ENCODE assay signal across 8 cellular contexts in genomic region chr19:44753619-44753931, GRCh38. TPM values are rescaled to one million over a fixed set of nuclear protein-coding genes. Genes with fewer than 3 reads are reported as not detected.
DNase-seq lines count a peak whose midpoint lies in the region; ATAC-seq and TF ChIP-seq lines count a peak whose summit lies in the region.

No MANE protein-coding gene starts in this region.

- 0 to 1% methylated on average over 7 to 12 of the region's 12 CpGs for WGBS in GM23248 (ENCODE audit: low coverage in 1 of 2, low lambda C conversion rate in 2 of 2, missing lambda C conversion rate in 2 of 2), 2 experiments

- peaks cover 62% of the 10 kb centered on the region for H3K79me2 ChIP-seq in GM23248 (ENCODE audit: insufficient read depth)

- no peaks in the 10 kb centered on the region for H3K9me2 ChIP-seq in GM23248 (ENCODE audit: insufficient read depth)

- H2AFZ ChIP-seq in GM23248: no peak overlapping the region

- in situ Hi-C loops in GM23248 (cut with MboI): no loop called here
- in situ Hi-C loops in gastrocnemius medialis (cut with MboI; ENCODE audit: low sequenced_read_pairs in 4 of 4): no loop called here

- H3K4me2 ChIP-seq in GM23248 (ENCODE audit: unreplicated experiment): peak overlapping the region; percentile 89

- peak overlapping the region; percentile 88 for H3K27ac ChIP-seq in GM23248
- H3K27ac ChIP-seq in VCaP: peak overlapping the region; percentile 79
- peak overlapping the region; percentile 86 to 96 (median 92) for H3K27ac ChIP-seq in gastrocnemius medialis

- no peaks in the 10 kb centered on the region for H3K27me3 ChIP-seq in GM23248 (replicated peaks; ENCODE audit: insufficient read depth)
- H3K27me3 ChIP-seq in gastrocnemius medialis: no peaks in the 10 kb centered on the region

- DNase-seq in GM23248 (no peak), fibroblast of pulmonary artery (ENCODE audit: low read depth) (no peak), gastrocnemius medialis (no peak), DMS153 (lab: John Stamatoyannopoulos, UW) (no peak), NCI-H1417 treated with DMSO at 0.1 percent for 48 hours (lab: John Stamatoyannopoulos, UW) (no peak), KG1 (lab: John Stamatoyannopoulos, UW) (no peak)

- no peak for TF ChIP-seq POLR2A in gastrocnemius medialis (IDR thresholded peaks at IDR 0.05)

- peak overlapping the region; percentile 84 for H3K9ac ChIP-seq in GM23248

- peaks cover 30% of the 10 kb centered on the region for H3K36me3 ChIP-seq in GM23248 (ENCODE audit: low read depth)
- H3K36me3 ChIP-seq in gastrocnemius medialis: peaks cover 0 to 21% of the 10 kb centered on the region in 2 donors

- TF ChIP-seq CTCF in VCaP (conservative IDR thresholded peaks at IDR 0.05) (no peak), fibroblast of pulmonary artery (IDR thresholded peaks at IDR 0.05; ENCODE audit: low read length, missing control alignments) (no peak), gastrocnemius medialis (IDR thresholded peaks at IDR 0.05 in 4 of 5, conservative IDR thresholded peaks at IDR 0.05 in 1 of 5) (no peak)

- intact Hi-C loops in gastrocnemius medialis (cut with DNase I; ENCODE audit: low total_unique reads): no loop called here

- H4K20me1 ChIP-seq in GM23248 (ENCODE audit: insufficient read depth): no peaks in the 10 kb centered on the region

- ATAC-seq in gastrocnemius medialis: no peak
- ATAC-seq in GM18909 (IDR thresholded peaks at IDR 0.05; ENCODE audit: poor library complexity, unreplicated experiment): no peak

- peaks cover 30% of the 10 kb centered on the region for H3F3A ChIP-seq in GM23248 (ENCODE audit: insufficient read depth)

- peak overlapping the region; percentile 69 for H3K4me3 ChIP-seq in GM23248
- H3K4me3 ChIP-seq in fibroblast of pulmonary artery (replicated peaks; ENCODE audit: low read depth, low read length): peak overlapping the region; percentile 93
- peak overlapping the region; percentile 48 to 67 (median 54) for H3K4me3 ChIP-seq in gastrocnemius medialis

- H3K9me3 ChIP-seq in GM23248 (ENCODE audit: low read depth) (no peaks in the 10 kb centered on the region), gastrocnemius medialis (no peaks in the 10 kb centered on the region)

- H3K4me1 ChIP-seq in GM23248 (ENCODE audit: insufficient read depth): peaks cover 44% of the 10 kb centered on the region
- peaks cover 70% of the 10 kb centered on the region in 2 donors for H3K4me1 ChIP-seq in gastrocnemius medialis

RNA-seq across cellular contexts. Expression of gene BCL3, which starts 5.1 kb away (rescaled TPM):
- 11.3 and 18.6 TPM in 2 replicates for total RNA-seq in GM23248 (2014; rRNA removed; shearing (Covaris generic))
- polyA plus RNA-seq in GM23248 (2016; fragmentation: Nextera tagmentation; extraction: Ambion mirVana): 24.6 and 26.8 TPM in 2 replicates
- total RNA-seq in gastrocnemius medialis: 10 to 100 TPM in 1 of 4 donors, 1 to 10 TPM in 3; 7.2 to 15.7 (median 8.5) TPM

RNA-seq across cellular contexts. Expression of gene CBLC, which starts 24.1 kb away (rescaled TPM):
- not detected in 2 replicates for total RNA-seq in GM23248 (2014; rRNA removed; shearing (Covaris generic))
- polyA plus RNA-seq in GM23248 (2016; fragmentation: Nextera tagmentation; extraction: Ambion mirVana): not detected in 2 replicates
- under 1 TPM in 1 of 4 donors, not detected in 3; 0.49 TPM for total RNA-seq in gastrocnemius medialis

RNA-seq across cellular contexts. Expression of gene CEACAM16, which starts 54.6 kb away (rescaled TPM):
- total RNA-seq in GM23248 (2014; rRNA removed; shearing (Covaris generic)): not detected in 2 replicates
- polyA plus RNA-seq in GM23248 (2016; fragmentation: Nextera tagmentation; extraction: Ambion mirVana): not detected in 2 replicates
- total RNA-seq in gastrocnemius medialis: not detected

RNA-seq across cellular contexts. Expression of gene BCAM, which starts 55.3 kb away (rescaled TPM):
- 1.3 and 2.1 TPM in 2 replicates for total RNA-seq in GM23248 (2014; rRNA removed; shearing (Covaris generic))
- polyA plus RNA-seq in GM23248 (2016; fragmentation: Nextera tagmentation; extraction: Ambion mirVana): 1.4 and 1.5 TPM in 2 replicates
- 10 to 100 TPM; 10.2 to 24.6 (median 23.6) TPM for total RNA-seq in gastrocnemius medialis
